In genomic region chr6:157017022-157017421, GRCh38 we compare ENCODE assay signal across 26 cellular contexts.
"Had no signal": no experiment of that assay in that cellular context is flagged by ENCODE, and none has a peak within 500 bp of the region (broad histone marks: within the 10 kb centered on the region; RNA-seq: fewer than 3 reads in every experiment).

No MANE protein-coding gene starts in this region.

- H3K36me3 ChIP-seq: esophagus muscularis mucosa, heart right ventricle, neural progenitor cell, tibial nerve had no signal

- H3K4me2 ChIP-seq: neural progenitor cell had no signal

- H3K4me3 ChIP-seq: esophagus muscularis mucosa, heart right ventricle, lung, mucosa of descending colon, neural progenitor cell, tibial nerve had no signal

- H3K9ac ChIP-seq: neural progenitor cell, parathyroid adenoma had no signal

- ATAC-seq: activated CD4-positive, CD25-positive, alpha-beta regulatory T cell treated with anti-CD3 and anti-CD28 coated beads, Interleukin-2, amount 50 U/mL, for 24 hours; foreskin keratinocyte; heart right ventricle; left lobe of liver; mucosa of descending colon; right cardiac atrium had no signal

- H2AFZ ChIP-seq: neural progenitor cell, parathyroid adenoma had no signal

- DNase-seq: activated CD4-positive, alpha-beta memory T cell treated with anti-CD3 and anti-CD28 coated beads, Interleukin-2, amount 10 ng/mL, durations not matched to agents 7 days and 5 days; activated CD4-positive, alpha-beta T cell treated with anti-CD3 and anti-CD28 coated beads, Interleukin-2, amount 10 ng/mL, durations not matched to agents 7 days and 5 days; activated gamma-delta T cell; anterior cingulate cortex; effector CD4-positive, alpha-beta T cell; foreskin keratinocyte; heart right ventricle; kidney glomerular epithelial cell; mucosa of descending colon; occipital lobe; right cardiac atrium; stimulated activated CD4-positive, alpha-beta T cell treated with anti-CD3 and anti-CD28 coated beads, Interleukin-15, amount 100 ng/mL, for 24 hours; stimulated activated CD4-positive, alpha-beta T cell treated with anti-CD3 and anti-CD28 coated beads, Interleukin-2, amount 100 ng/mL, for 24 hours; stimulated activated naive CD4-positive, alpha-beta T cell treated with Interleukin-2 at 50 U/mL for 16 hours had no signal

- H3K27ac ChIP-seq: esophagus muscularis mucosa, foreskin keratinocyte, heart right ventricle, neural progenitor cell, parathyroid adenoma, tibial nerve, VCaP had no signal

- H3K9me3 Mint-ChIP-seq: activated CD4-positive, alpha-beta memory T cell treated with anti-CD3 and anti-CD28 coated beads, Interleukin-2, amount 10 ng/mL, durations not matched to agents 7 days and 5 days; activated T-helper 1 cell treated with anti-CD3 and anti-CD28 coated beads, Interleukin-12 subunit alpha, Interleukin-12 subunit beta, Interleukin-2, Interleukin-4 antibody, amounts not matched to agents 30 ng/mL and 10 ng/mL and 1 ng/mL, durations not matched to agents 14 hours and 24 hours and 36 hours; central memory CD8-positive, alpha-beta T cell; dendritic cell treated with granulocyte-macrophage colony-stimulating factor and Interleukin-4, amounts not matched to agents 40 ng/mL and 50 ng/mL, for 4 days had no signal

- H3K27me3 Mint-ChIP-seq: activated CD4-positive, alpha-beta memory T cell treated with anti-CD3 and anti-CD28 coated beads, Interleukin-2, amount 10 ng/mL, durations not matched to agents 7 days and 5 days; activated CD4-positive, alpha-beta T cell treated with anti-CD3 and anti-CD28 coated beads, Interleukin-2, amount 10 ng/mL, durations not matched to agents 7 days and 5 days; activated naive CD8-positive, alpha-beta T cell; central memory CD8-positive, alpha-beta T cell; dendritic cell treated with granulocyte-macrophage colony-stimulating factor and Interleukin-4, amounts not matched to agents 40 ng/mL and 50 ng/mL, for 4 days had no signal

- H3K27me3 ChIP-seq: esophagus muscularis mucosa, foreskin keratinocyte, heart right ventricle, neural progenitor cell, tibial nerve had no signal

- H3K27ac Mint-ChIP-seq: activated CD4-positive, alpha-beta memory T cell treated with anti-CD3 and anti-CD28 coated beads, Interleukin-2, amount 10 ng/mL, durations not matched to agents 7 days and 5 days; activated CD4-positive, alpha-beta T cell treated with anti-CD3 and anti-CD28 coated beads, Interleukin-2, amount 10 ng/mL, durations not matched to agents 7 days and 5 days; activated naive CD8-positive, alpha-beta T cell; dendritic cell treated with granulocyte-macrophage colony-stimulating factor and Interleukin-4, amounts not matched to agents 40 ng/mL and 50 ng/mL, for 4 days; neural progenitor cell had no signal

- H3K36me3 Mint-ChIP-seq: activated naive CD8-positive, alpha-beta T cell; neural progenitor cell had no signal

- H3K4me3 Mint-ChIP-seq: activated CD4-positive, alpha-beta memory T cell treated with anti-CD3 and anti-CD28 coated beads, Interleukin-2, amount 10 ng/mL, durations not matched to agents 7 days and 5 days; activated CD4-positive, alpha-beta T cell treated with anti-CD3 and anti-CD28 coated beads, Interleukin-2, amount 10 ng/mL, durations not matched to agents 7 days and 5 days; activated naive CD8-positive, alpha-beta T cell; activated T-helper 1 cell treated with anti-CD3 and anti-CD28 coated beads, Interleukin-12 subunit alpha, Interleukin-12 subunit beta, Interleukin-2, Interleukin-4 antibody, amounts not matched to agents 30 ng/mL and 10 ng/mL and 1 ng/mL, durations not matched to agents 14 hours and 24 hours and 36 hours; central memory CD8-positive, alpha-beta T cell; dendritic cell treated with granulocyte-macrophage colony-stimulating factor and Interleukin-4, amounts not matched to agents 40 ng/mL and 50 ng/mL, for 4 days; neural progenitor cell had no signal

- H3K9me3 ChIP-seq: esophagus muscularis mucosa, mucosa of descending colon, tibial nerve had no signal
